Comparison of ENCODE assay signal across 23 cellular contexts in genomic region chr7:134903073-134903790, GRCh38.
DNase-seq lines count a peak whose midpoint lies in the region; ATAC-seq, FAIRE-seq and TF ChIP-seq lines count a peak whose summit lies in the region.
"Had no signal": no experiment of that assay in that cellular context is flagged by ENCODE, and none has a peak within 500 bp of the region (broad histone marks: within the 10 kb centered on the region; RNA-seq: fewer than 3 reads in every experiment).

No MANE protein-coding gene starts in this region.

- H3K4me2 ChIP-seq in astrocyte (ENCODE audit: low read length) (no peak overlapping the region), skeletal muscle satellite cell (ENCODE audit: low read length) (peak overlapping the region; percentile 17)
- H3K4me2 ChIP-seq: neural progenitor cell had no signal

- CTCF ChIA-PET in Caco-2 (lab: Charles Lee): no interaction called here

- TF ChIP-seq POLR2A in gastroesophageal sphincter (IDR thresholded peaks at IDR 0.05): no peak

- peaks cover 74% of the 10 kb centered on the region for H4K20me1 ChIP-seq in astrocyte (ENCODE audit: insufficient read depth, low read length)

- H3K27me3 ChIP-seq in Caco-2 (replicated peaks; ENCODE audit: control insufficient read depth, insufficient read depth, low read length) (no peaks in the 10 kb centered on the region), astrocyte (ENCODE audit: insufficient read depth, low read length) (no peaks in the 10 kb centered on the region), gastroesophageal sphincter (no peaks in the 10 kb centered on the region), skeletal muscle satellite cell (ENCODE audit: control insufficient read depth, insufficient read depth, low read length) (no peaks in the 10 kb centered on the region)
- H3K27me3 ChIP-seq: brain microvascular endothelial cell, gastrocnemius medialis, neural progenitor cell, SJCRH30 had no signal

- H3K9me3 ChIP-seq in Caco-2 (no peaks in the 10 kb centered on the region), astrocyte (ENCODE audit: insufficient read depth, low read depth, low read length) (no peaks in the 10 kb centered on the region), gastroesophageal sphincter (no peaks in the 10 kb centered on the region), skeletal muscle satellite cell (replicated peaks; ENCODE audit: low read length) (no peaks in the 10 kb centered on the region)
- H3K9me3 ChIP-seq: gastrocnemius medialis, SJCRH30 had no signal

- H3K4me1 Mint-ChIP-seq in Caco-2 (ENCODE audit: low read depth, unreplicated experiment) (peaks cover 58% of the 10 kb centered on the region), astrocyte (ENCODE audit: low read depth, unreplicated experiment) (peaks cover 76% of the 10 kb centered on the region)

- H3K4me1 ChIP-seq in Caco-2 (peaks cover 66% of the 10 kb centered on the region), astrocyte (ENCODE audit: insufficient read depth, low read length) (peaks cover 25% of the 10 kb centered on the region), gastroesophageal sphincter (peaks cover 38 to 100% (median 51%) of the 10 kb centered on the region in 3 donors), skeletal muscle satellite cell (ENCODE audit: control insufficient read depth, insufficient read depth, low read length) (peaks cover 88% of the 10 kb centered on the region)

- H3K9me3 Mint-ChIP-seq in Caco-2 (ENCODE audit: unreplicated experiment) (no peaks in the 10 kb centered on the region), astrocyte (ENCODE audit: unreplicated experiment) (no peaks in the 10 kb centered on the region)
- H3K9me3 Mint-ChIP-seq: activated CD4-positive, alpha-beta T cell treated with anti-CD3 and anti-CD28 coated beads, Interleukin-2, amount 10 ng/mL, durations not matched to agents 7 days and 5 days; CD4-positive, alpha-beta T cell; neural progenitor cell; T-helper 1 cell treated with Interleukin-12 subunit alpha and Interleukin-12 subunit beta and Interleukin-4 antibody, amounts not matched to agents 30 μg/mL and 1 μg/mL, for 36 hours had no signal

- H3K27me3 Mint-ChIP-seq in Caco-2 (ENCODE audit: insufficient read depth, unreplicated experiment): no peaks in the 10 kb centered on the region
- H3K27me3 Mint-ChIP-seq in astrocyte (ENCODE audit: low read depth, unreplicated experiment): no peaks in the 10 kb centered on the region
- H3K27me3 Mint-ChIP-seq: activated CD4-positive, alpha-beta T cell treated with anti-CD3 and anti-CD28 coated beads, Interleukin-2, amount 10 ng/mL, durations not matched to agents 7 days and 5 days; activated naive CD8-positive, alpha-beta T cell; CD4-positive, alpha-beta T cell had no signal

- no peak overlapping the region for H3K9ac ChIP-seq in astrocyte (ENCODE audit: low read length)
- no peak overlapping the region for H3K9ac ChIP-seq in skeletal muscle satellite cell (ENCODE audit: low read depth, low read length)
- H3K9ac ChIP-seq: neural progenitor cell had no signal

- H3K4me3 Mint-ChIP-seq in Caco-2 (ENCODE audit: unreplicated experiment): no peak overlapping the region
- peak overlapping the region; percentile 5 for H3K4me3 Mint-ChIP-seq in astrocyte (ENCODE audit: unreplicated experiment)
- H3K4me3 Mint-ChIP-seq: activated CD4-positive, alpha-beta T cell treated with anti-CD3 and anti-CD28 coated beads, Interleukin-2, amount 10 ng/mL, durations not matched to agents 7 days and 5 days; activated naive CD8-positive, alpha-beta T cell; CD4-positive, alpha-beta T cell; neural progenitor cell; T-helper 1 cell treated with Interleukin-12 subunit alpha and Interleukin-12 subunit beta and Interleukin-4 antibody, amounts not matched to agents 30 μg/mL and 1 μg/mL, for 36 hours had no signal

- FAIRE-seq in astrocyte (lab: Jason Lieb, UNC): no peak
- FAIRE-seq: endothelial cell of umbilical vein, H1 had no signal

- H3K27ac ChIP-seq in astrocyte (ENCODE audit: low read depth, low read length) (no peak overlapping the region), gastroesophageal sphincter (peak overlapping the region; percentile 58 to 89 (median 71))
- H3K27ac ChIP-seq: brain microvascular endothelial cell, neural progenitor cell, SJCRH30 had no signal

- POLR2A ChIA-PET in Caco-2 (lab: Charles Lee): no interaction called here

- H3K36me3 ChIP-seq in Caco-2 (ENCODE audit: control insufficient read depth, insufficient read depth, low read length) (no peaks in the 10 kb centered on the region), astrocyte (ENCODE audit: insufficient read depth, low read length) (peaks cover 20% of the 10 kb centered on the region), gastroesophageal sphincter (peaks cover 0 to 28% of the 10 kb centered on the region in 2 donors), skeletal muscle satellite cell (ENCODE audit: insufficient read depth, low read length) (peaks cover 35% of the 10 kb centered on the region)
- H3K36me3 ChIP-seq: gastrocnemius medialis, neural progenitor cell had no signal

- ATAC-seq in gastroesophageal sphincter: no peak
- no peak for ATAC-seq in HG03342 (IDR thresholded peaks at IDR 0.05; ENCODE audit: unreplicated experiment)
- no peak for ATAC-seq in HG03159 (IDR thresholded peaks at IDR 0.05; ENCODE audit: unreplicated experiment)
- ATAC-seq in HG02642 (IDR thresholded peaks at IDR 0.05; ENCODE audit: poor library complexity, unreplicated experiment): no peak
- ATAC-seq: gastrocnemius medialis had no signal

- DNase-seq in Caco-2: no peak
- peak; percentile 77 for DNase-seq in astrocyte (ENCODE audit: low read depth)
- DNase-seq in NCI-H128 (lab: John Stamatoyannopoulos, UW; ENCODE audit: unreplicated experiment): no peak
- DNase-seq: activated CD4-positive, alpha-beta T cell treated with anti-CD3 and anti-CD28 coated beads, Interleukin-2, amount 10 ng/mL, durations not matched to agents 7 days and 5 days; brain microvascular endothelial cell; CD4-positive, alpha-beta T cell; gastrocnemius medialis; GF-D8; KBM-7; NCI-H187; NCI-H226; retina; SJCRH30 had no signal

- peak overlapping the region; percentile 87 for H3K27ac Mint-ChIP-seq in Caco-2 (ENCODE audit: unreplicated experiment)
- peak overlapping the region; percentile 68 for H3K27ac Mint-ChIP-seq in astrocyte (ENCODE audit: unreplicated experiment)
- H3K27ac Mint-ChIP-seq: activated CD4-positive, alpha-beta T cell treated with anti-CD3 and anti-CD28 coated beads, Interleukin-2, amount 10 ng/mL, durations not matched to agents 7 days and 5 days; activated naive CD8-positive, alpha-beta T cell; CD4-positive, alpha-beta T cell; neural progenitor cell; T-helper 1 cell treated with Interleukin-12 subunit alpha and Interleukin-12 subunit beta and Interleukin-4 antibody, amounts not matched to agents 30 μg/mL and 1 μg/mL, for 36 hours had no signal

- TF ChIP-seq CTCF in Caco-2 (IDR thresholded peaks at IDR 0.05; ENCODE audit: insufficient read depth in 1 of 2, low read depth in 1 of 2, low read length in 1 of 2, severe bottlenecking in 1 of 2, unreplicated experiment in 1 of 2) (no peak), astrocyte (IDR thresholded peaks at IDR 0.05; ENCODE audit: insufficient read depth, low read depth, low read length) (no peak), gastroesophageal sphincter (IDR thresholded peaks at IDR 0.05) (no peak)

- intact Hi-C loops in Caco-2 (cut with micrococcal nuclease; ENCODE audit: unreplicated experiment): no loop called here

- H2AFZ ChIP-seq in astrocyte (ENCODE audit: low read depth, low read length): no peak overlapping the region
- H2AFZ ChIP-seq: neural progenitor cell had no signal

- TF ChIP-seq EP300 in gastroesophageal sphincter (IDR thresholded peaks at IDR 0.05): no peak

- no peak overlapping the region for H3K4me3 ChIP-seq in Caco-2 (ENCODE audit: low read depth, low read length)
- H3K4me3 ChIP-seq in astrocyte (ENCODE audit: insufficient read depth, low read depth, low read length): no peak overlapping the region
- H3K4me3 ChIP-seq in gastroesophageal sphincter: no peak overlapping the region
- H3K4me3 ChIP-seq in skeletal muscle satellite cell (ENCODE audit: low read length): no peak overlapping the region
- H3K4me3 ChIP-seq: gastrocnemius medialis, neural progenitor cell, SJCRH30 had no signal

- H3K36me3 Mint-ChIP-seq in Caco-2 (ENCODE audit: insufficient read depth, unreplicated experiment) (peaks cover 50% of the 10 kb centered on the region), astrocyte (ENCODE audit: low read depth, unreplicated experiment) (peaks cover 25% of the 10 kb centered on the region)
- H3K36me3 Mint-ChIP-seq: activated naive CD8-positive, alpha-beta T cell had no signal

- H3K79me2 ChIP-seq in astrocyte (ENCODE audit: insufficient read depth, low read length): peaks cover 98% of the 10 kb centered on the region

- BruUV-seq in Caco-2 (replicated peaks; lab: Mats Ljungman, UMichigan): no TSS peak

- 54 to 70% methylated on average over 5 of the region's 5 CpGs for WGBS in gastroesophageal sphincter (ENCODE audit: low coverage in 1 of 2), 2 donors
